27 cellular contexts compared by ENCODE assay signal in genomic region chr13:40016953-40017660, GRCh38.
"Had no signal": no experiment of that assay in that cellular context is flagged by ENCODE, and none has a peak within 500 bp of the region (broad histone marks: within the 10 kb centered on the region; RNA-seq: fewer than 3 reads in every experiment).

No MANE protein-coding gene starts in this region.

- H3K36me3 Mint-ChIP-seq: activated CD4-positive, alpha-beta memory T cell treated with anti-CD3 and anti-CD28 coated beads for 36 hours; activated naive CD4-positive, alpha-beta T cell treated with anti-CD3 and anti-CD28 coated beads, Interleukin-2, amount 10 ng/mL, durations not matched to agents 7 days and 5 days had no signal

- H3K4me3 Mint-ChIP-seq: activated CD4-positive, alpha-beta memory T cell treated with anti-CD3 and anti-CD28 coated beads for 36 hours; activated CD4-positive, alpha-beta T cell treated with anti-CD3 and anti-CD28 coated beads, Interleukin-2, amount 10 ng/mL, durations not matched to agents 24 days and 14 days; activated naive CD4-positive, alpha-beta T cell treated with anti-CD3 and anti-CD28 coated beads, Interleukin-2, amount 10 ng/mL, durations not matched to agents 7 days and 5 days; activated naive CD8-positive, alpha-beta T cell treated with anti-CD3 and anti-CD28 coated beads, Interleukin-2, amount 50 U/mL, for 24 hours; naive thymus-derived CD8-positive, alpha-beta T cell; neural crest cell; stimulated activated naive CD8-positive, alpha-beta T cell treated with anti-CD3 and anti-CD28 coated beads, Interleukin-15, amount 100 ng/mL, for 72 hours; T-helper 1 cell treated with Interleukin-12 subunit alpha and Interleukin-12 subunit beta and Interleukin-4 antibody, amounts not matched to agents 30 μg/mL and 1 μg/mL, for 36 hours had no signal

- H3K4me1 ChIP-seq: heart left ventricle, left lung, lower lobe of right lung, upper lobe of left lung, vagina had no signal

- H3K9me3 Mint-ChIP-seq: activated CD4-positive, alpha-beta memory T cell treated with anti-CD3 and anti-CD28 coated beads for 36 hours; activated naive CD4-positive, alpha-beta T cell treated with anti-CD3 and anti-CD28 coated beads, Interleukin-2, amount 10 ng/mL, durations not matched to agents 7 days and 5 days; activated naive CD8-positive, alpha-beta T cell treated with anti-CD3 and anti-CD28 coated beads, Interleukin-2, amount 50 U/mL, for 24 hours; naive thymus-derived CD8-positive, alpha-beta T cell; neural crest cell; stimulated activated naive CD8-positive, alpha-beta T cell treated with anti-CD3 and anti-CD28 coated beads, Interleukin-15, amount 100 ng/mL, for 72 hours; T-helper 1 cell treated with Interleukin-12 subunit alpha and Interleukin-12 subunit beta and Interleukin-4 antibody, amounts not matched to agents 30 μg/mL and 1 μg/mL, for 36 hours had no signal

- H3K27ac ChIP-seq: heart left ventricle, left lung, lower lobe of right lung, thyroid gland, upper lobe of left lung, vagina, VCaP had no signal

- H3K27me3 ChIP-seq: heart left ventricle, left lung, thyroid gland, upper lobe of left lung, vagina had no signal

- H3K9me3 ChIP-seq: heart left ventricle, left lung, lower lobe of right lung, thyroid gland, upper lobe of left lung, vagina had no signal

- ATAC-seq: activated CD4-positive, CD25-positive, alpha-beta regulatory T cell treated with anti-CD3 and anti-CD28 coated beads, Interleukin-2, amount 50 U/mL, for 24 hours; activated naive CD8-positive, alpha-beta T cell treated with anti-CD3 and anti-CD28 coated beads, Interleukin-2, amount 50 U/mL, for 24 hours; heart left ventricle; left lung; lower lobe of right lung; naive thymus-derived CD8-positive, alpha-beta T cell; right cardiac atrium; stimulated activated naive CD8-positive, alpha-beta T cell treated with anti-CD3 and anti-CD28 coated beads, Interleukin-15, amount 100 ng/mL, for 72 hours had no signal

- H3K27ac Mint-ChIP-seq: activated CD4-positive, alpha-beta memory T cell treated with anti-CD3 and anti-CD28 coated beads for 36 hours; activated CD4-positive, alpha-beta T cell treated with anti-CD3 and anti-CD28 coated beads, Interleukin-2, amount 10 ng/mL, durations not matched to agents 24 days and 14 days; activated naive CD4-positive, alpha-beta T cell treated with anti-CD3 and anti-CD28 coated beads, Interleukin-2, amount 10 ng/mL, durations not matched to agents 7 days and 5 days; activated naive CD8-positive, alpha-beta T cell treated with anti-CD3 and anti-CD28 coated beads, Interleukin-2, amount 50 U/mL, for 24 hours; naive thymus-derived CD8-positive, alpha-beta T cell; stimulated activated naive CD8-positive, alpha-beta T cell treated with anti-CD3 and anti-CD28 coated beads, Interleukin-15, amount 100 ng/mL, for 72 hours; T-helper 1 cell treated with Interleukin-12 subunit alpha and Interleukin-12 subunit beta and Interleukin-4 antibody, amounts not matched to agents 30 μg/mL and 1 μg/mL, for 36 hours had no signal

- H3K4me1 Mint-ChIP-seq: activated naive CD4-positive, alpha-beta T cell treated with anti-CD3 and anti-CD28 coated beads, Interleukin-2, amount 10 ng/mL, durations not matched to agents 7 days and 5 days; neural crest cell had no signal

- H3K36me3 ChIP-seq: heart left ventricle, left lung, lower lobe of right lung, thyroid gland, upper lobe of left lung, vagina had no signal

- H3K4me3 ChIP-seq: heart left ventricle, left lung, lower lobe of right lung, thyroid gland, upper lobe of left lung, vagina had no signal

- DNase-seq: activated CD4-positive, alpha-beta memory T cell treated with anti-CD3 and anti-CD28 coated beads for 36 hours; activated CD4-positive, alpha-beta T cell treated with anti-CD3 and anti-CD28 coated beads, Interleukin-2, amount 10 ng/mL, durations not matched to agents 24 days and 14 days; activated CD8-positive, alpha-beta memory T cell treated with anti-CD3 and anti-CD28 coated beads, Interleukin-2, amount 50 U/mL, for 4 hours; activated gamma-delta T cell; activated naive CD4-positive, alpha-beta T cell treated with anti-CD3 and anti-CD28 coated beads, Interleukin-2, amount 10 ng/mL, durations not matched to agents 7 days and 5 days; activated naive CD8-positive, alpha-beta T cell treated with anti-CD3 and anti-CD28 coated beads, Interleukin-2, amount 50 U/mL, for 24 hours; activated T-cell treated with anti-CD3 and anti-CD28 coated beads, Interleukin-2, amount 50 U/mL, for 1 hour; effector CD8-positive, alpha-beta T cell; heart left ventricle; hypothalamus; left lung; lower lobe of right lung; mesenchymal stem cell; naive thymus-derived CD8-positive, alpha-beta T cell; occipital lobe; right cardiac atrium; stimulated activated CD4-positive, alpha-beta T cell treated with anti-CD3 and anti-CD28 coated beads, Interleukin-4, amount 100 ng/mL, for 1 hour; stimulated activated naive CD8-positive, alpha-beta T cell treated with anti-CD3 and anti-CD28 coated beads, Interleukin-15, amount 100 ng/mL, for 72 hours; substantia nigra; T-helper 9 cell; thyroid gland; upper lobe of left lung had no signal
